In the genomic region with DNA sequence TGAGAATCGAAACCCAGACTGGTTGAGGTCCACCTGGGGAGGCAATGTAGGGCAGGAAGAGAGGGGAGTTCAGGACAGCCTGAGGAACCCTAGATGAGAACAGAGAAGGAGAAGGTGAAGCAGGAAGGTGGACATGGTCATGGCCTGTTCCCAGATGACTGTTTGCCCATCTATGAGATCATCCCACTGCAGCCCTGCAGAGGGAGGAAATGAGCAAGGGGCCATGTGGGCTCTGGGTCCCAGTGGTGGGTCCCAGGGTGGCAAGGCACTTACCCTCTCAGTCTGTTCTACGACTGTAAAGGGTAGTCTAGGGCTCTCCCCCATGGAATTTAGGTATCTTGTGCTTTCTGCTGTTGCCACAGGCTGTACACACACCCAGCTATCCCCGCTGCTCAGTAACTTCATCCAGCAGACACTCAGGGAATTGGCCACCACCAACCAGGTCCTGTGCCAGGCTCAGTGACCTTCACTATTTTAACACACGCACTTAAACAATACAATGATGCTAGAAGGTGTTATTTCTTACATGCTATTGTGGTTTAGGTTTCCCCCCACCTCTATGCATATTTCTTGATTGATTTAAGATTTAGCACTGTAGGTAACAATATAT, we compare ENCODE assay signal across 17 cellular contexts.
A peak's percentile ranks its signal among the peaks of the same experiment; 100 is the strongest.
DNase-seq lines count a peak whose midpoint lies in the region; ATAC-seq, FAIRE-seq and TF ChIP-seq lines count a peak whose summit lies in the region.
"Had no signal": no experiment of that assay in that cellular context is flagged by ENCODE, and none has a peak within 500 bp of the region (broad histone marks: within the 10 kb centered on the region; RNA-seq: fewer than 3 reads in every experiment).

No MANE protein-coding gene starts in this region.

- H3K36me3 ChIP-seq in endodermal cell (ENCODE audit: control insufficient read depth, insufficient read depth, low read length) (no peaks in the 10 kb centered on the region), prostate gland (no peaks in the 10 kb centered on the region)

- H3K27me3 ChIP-seq in endodermal cell (ENCODE audit: control insufficient read depth, insufficient read depth, low read length, poor library complexity, severe bottlenecking) (no peaks in the 10 kb centered on the region), right cardiac atrium (ENCODE audit: control insufficient read depth, insufficient read depth) (no peaks in the 10 kb centered on the region), prostate gland (replicated peaks; ENCODE audit: insufficient read depth) (no peaks in the 10 kb centered on the region)

- no peaks in the 10 kb centered on the region for H3K9me3 ChIP-seq in endodermal cell (ENCODE audit: control insufficient read depth, low read length)
- no peaks in the 10 kb centered on the region for H3K9me3 ChIP-seq in right cardiac atrium (ENCODE audit: control insufficient read depth, low read length)
- H3K9me3 ChIP-seq in prostate gland: no peaks in the 10 kb centered on the region

- H3K9me3 Mint-ChIP-seq in Calu3 (ENCODE audit: low read depth, unreplicated experiment) (peaks cover 2% of the 10 kb centered on the region), endodermal cell (no peaks in the 10 kb centered on the region), endothelial cell (ENCODE audit: unreplicated experiment) (no peaks in the 10 kb centered on the region)
- H3K9me3 Mint-ChIP-seq: H9 had no signal

- TF ChIP-seq POLR2A in prostate gland (IDR thresholded peaks at IDR 0.05): no peak

- H3K4me1 ChIP-seq in endodermal cell (ENCODE audit: control insufficient read depth, insufficient read depth, low read length) (no peaks in the 10 kb centered on the region), right cardiac atrium (ENCODE audit: control insufficient read depth, insufficient read depth, low read length) (no peaks in the 10 kb centered on the region), prostate gland (replicated peaks) (peaks cover 3% of the 10 kb centered on the region)

- H3K4me1 Mint-ChIP-seq in Calu3 (ENCODE audit: low read depth, unreplicated experiment) (peaks cover 6% of the 10 kb centered on the region), endodermal cell (peaks cover 2% of the 10 kb centered on the region), endothelial cell (ENCODE audit: unreplicated experiment) (no peaks in the 10 kb centered on the region)
- H3K4me1 Mint-ChIP-seq: H9 had no signal

- intact Hi-C loops in Calu3 (cut with micrococcal nuclease; ENCODE audit: unreplicated experiment) (no loop called here), right cardiac atrium (cut with DNase I) (no loop called here), prostate gland (cut with DNase I) (no loop called here)

- peaks cover 73% of the 10 kb centered on the region for H3K27me3 Mint-ChIP-seq in Calu3 (ENCODE audit: unreplicated experiment)
- no peaks in the 10 kb centered on the region for H3K27me3 Mint-ChIP-seq in endodermal cell (ENCODE audit: insufficient read depth)
- H3K27me3 Mint-ChIP-seq in endothelial cell (ENCODE audit: unreplicated experiment): peaks cover 4% of the 10 kb centered on the region

- CTCF ChIA-PET in Calu3 (lab: Charles Lee): no interaction called here

- H3K4me3 ChIP-seq in endodermal cell (ENCODE audit: low read length) (no peak overlapping the region), right cardiac atrium (ENCODE audit: low read length) (no peak overlapping the region), prostate gland (no peak overlapping the region)

- 91 to 100% methylated on average over 2 to 3 of the region's 4 CpGs for WGBS in endodermal cell (ENCODE audit: insufficient coverage in 1 of 2, insufficient read length in 1 of 2), 2 experiments
- 77% methylated on average over 4 of the region's 4 CpGs for WGBS in right cardiac atrium
- WGBS in prostate gland: 88% methylated on average over 4 of the region's 4 CpGs

- DNase-seq in Calu3: no peak
- DNase-seq in HTR-8/SVneo (ENCODE audit: insufficient read length, low spot score): no peak
- DNase-seq in endodermal cell: no peak
- no peak for DNase-seq in right cardiac atrium
- no peak for DNase-seq in endothelial cell (ENCODE audit: low spot score)
- DNase-seq in prostate gland (ENCODE audit: low spot score): no peak
- DNase-seq: ACHN, DMS79 treated with DMSO at 0.1 percent for 48 hours, H9, NCI-H1694 treated with DMSO at 0.1 percent for 48 hours, NCI-H2227 treated with DMSO at 0.1 percent for 48 hours, NCI-H510A treated with DMSO at 0.1 percent for 48 hours, NCI-H774, SIG-M5 had no signal

- peak; percentile 62 for FAIRE-seq in HTR-8/SVneo (lab: Jason Lieb, UNC)

- ATAC-seq in right cardiac atrium: peak; percentile 59 to 71
- no peak for ATAC-seq in HG03439 (IDR thresholded peaks at IDR 0.05; ENCODE audit: unreplicated experiment)
- ATAC-seq: SK-N-SH treated with all-trans-retinoic acid at 6 μM for 48 hours had no signal

- H3K36me3 Mint-ChIP-seq in Calu3 (ENCODE audit: insufficient read depth, unreplicated experiment) (no peaks in the 10 kb centered on the region), endodermal cell (ENCODE audit: low read depth) (no peaks in the 10 kb centered on the region), endothelial cell (ENCODE audit: low read depth, unreplicated experiment) (no peaks in the 10 kb centered on the region)

- H3K27ac Mint-ChIP-seq in Calu3 (ENCODE audit: unreplicated experiment): no peak overlapping the region
- H3K27ac Mint-ChIP-seq in endodermal cell: no peak overlapping the region
- H3K27ac Mint-ChIP-seq in endothelial cell (ENCODE audit: unreplicated experiment): no peak overlapping the region
- H3K27ac Mint-ChIP-seq: H9 had no signal

- H3K9ac ChIP-seq in endodermal cell (ENCODE audit: extremely low read depth, low read length, poor library complexity, severe bottlenecking): no peak overlapping the region

- BruUV-seq in Calu3 (replicated peaks; lab: Mats Ljungman, UMichigan): no TSS peak

- H3K27ac ChIP-seq in endodermal cell (ENCODE audit: low read depth, low read length): no peak overlapping the region
- no peak overlapping the region for H3K27ac ChIP-seq in right cardiac atrium (ENCODE audit: low read length)
- H3K27ac ChIP-seq in prostate gland: no peak overlapping the region
- H3K27ac ChIP-seq: C4-2B had no signal

- TF ChIP-seq CTCF in Calu3 (IDR thresholded peaks at IDR 0.05; ENCODE audit: unreplicated experiment): peak; percentile 18
- TF ChIP-seq CTCF in endodermal cell (conservative IDR thresholded peaks at IDR 0.05): peak; percentile 51
- TF ChIP-seq CTCF in endothelial cell (IDR thresholded peaks at IDR 0.05; ENCODE audit: unreplicated experiment): no peak
- TF ChIP-seq CTCF in prostate gland (IDR thresholded peaks at IDR 0.05): no peak

- H3K4me3 Mint-ChIP-seq in Calu3 (ENCODE audit: low read depth, unreplicated experiment): no peak overlapping the region
- no peak overlapping the region for H3K4me3 Mint-ChIP-seq in endodermal cell
- H3K4me3 Mint-ChIP-seq in endothelial cell (ENCODE audit: unreplicated experiment): no peak overlapping the region
- H3K4me3 Mint-ChIP-seq: H9 had no signal

Comparison
In these comparisons a context has a peak if more than half of its experiments do, and no peak if none do; other contexts are left out.
1. CTCF ChIP-seq: peak in Calu3 (single experiment) and endodermal cell (single experiment); none in endothelial cell (single experiment) and prostate gland (0 of 4).